26 cellular contexts compared by ENCODE assay signal in the genomic region with DNA sequence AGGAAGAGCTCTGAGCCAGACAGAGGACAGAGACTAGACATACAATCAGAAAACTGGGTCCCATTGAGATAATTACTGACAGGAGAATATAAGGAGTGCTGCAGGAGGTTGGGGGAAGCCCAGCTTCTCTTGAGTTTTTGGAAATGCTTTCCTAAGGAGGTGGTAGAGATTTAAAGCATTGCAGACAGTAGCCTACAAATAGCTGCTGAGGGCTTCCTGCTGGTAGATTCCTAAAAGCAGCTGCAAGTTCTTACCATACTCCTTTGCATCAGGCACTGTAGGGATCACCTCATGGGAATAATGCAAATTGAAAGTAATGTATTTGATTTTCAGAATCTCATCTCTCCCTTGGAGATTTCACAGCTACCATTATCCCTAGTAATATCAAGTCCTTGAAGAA.
"Had no signal": no experiment of that assay in that cellular context is flagged by ENCODE, and none has a peak within 500 bp of the region (broad histone marks: within the 10 kb centered on the region; RNA-seq: fewer than 3 reads in every experiment).

No MANE protein-coding gene starts in this region.

- H3K36me3 ChIP-seq: cardiac muscle cell, colonic mucosa, gastrocnemius medialis, transverse colon had no signal

- H3K4me1 Mint-ChIP-seq: immature natural killer cell; naive thymus-derived CD8-positive, alpha-beta T cell had no signal

- H3K27ac Mint-ChIP-seq: activated naive CD8-positive, alpha-beta T cell; immature natural killer cell; naive thymus-derived CD8-positive, alpha-beta T cell; T-helper 1 cell treated with Interleukin-12 subunit alpha and Interleukin-12 subunit beta and Interleukin-4 antibody, amounts not matched to agents 30 μg/mL and 1 μg/mL, for 36 hours had no signal

- H3K27me3 ChIP-seq: cardiac muscle cell, colonic mucosa, gastrocnemius medialis, hepatocyte, testis, transverse colon had no signal

- H3K4me3 ChIP-seq: cardiac muscle cell, colonic mucosa, gastrocnemius medialis, hepatocyte, testis, transverse colon had no signal

- H3K27ac ChIP-seq: cardiac muscle cell, colonic mucosa, gastrocnemius medialis, hepatocyte, testis, transverse colon, VCaP had no signal

- H3K9me3 Mint-ChIP-seq: T-helper 1 cell treated with Interleukin-12 subunit alpha and Interleukin-12 subunit beta and Interleukin-4 antibody, amounts not matched to agents 30 μg/mL and 1 μg/mL, for 36 hours had no signal

- H3K4me3 Mint-ChIP-seq: activated naive CD8-positive, alpha-beta T cell; immature natural killer cell; naive thymus-derived CD8-positive, alpha-beta T cell; T-helper 1 cell treated with Interleukin-12 subunit alpha and Interleukin-12 subunit beta and Interleukin-4 antibody, amounts not matched to agents 30 μg/mL and 1 μg/mL, for 36 hours had no signal

- DNase-seq: activated CD4-positive, alpha-beta T cell treated with anti-CD3 and anti-CD28 coated beads for 48 hours; activated CD4-positive, alpha-beta T cell treated with anti-CD3 and anti-CD28 coated beads, Interleukin-2, amount 50 U/mL, for 48 hours; activated CD8-positive, alpha-beta memory T cell treated with anti-CD3 and anti-CD28 coated beads for 24 hours; activated effector memory CD4-positive, alpha-beta T cell treated with Interleukin-2 at 50 U/mL for 16 hours; activated naive CD4-positive, alpha-beta T cell treated with Interleukin-2 at 50 U/mL for 16 hours; anterior cingulate cortex; cerebellar nuclear complex; colonic mucosa; effector memory CD4-positive, alpha-beta T cell; erythroblast; gastrocnemius medialis; immature natural killer cell; kidney; naive thymus-derived CD8-positive, alpha-beta T cell; right cardiac atrium; stimulated activated CD4-positive, alpha-beta T cell treated with anti-CD3 and anti-CD28 coated beads, Interleukin-15, amount 100 ng/mL, for 24 hours; stimulated activated naive CD4-positive, alpha-beta T cell treated with Interleukin-2 at 50 U/mL for 16 hours; T-helper 9 cell; testis; transverse colon had no signal

- H3K36me3 Mint-ChIP-seq: activated naive CD8-positive, alpha-beta T cell; immature natural killer cell; naive thymus-derived CD8-positive, alpha-beta T cell had no signal

- H3K79me2 ChIP-seq: hepatocyte had no signal

- H3K4me2 ChIP-seq: hepatocyte had no signal

- H3K4me1 ChIP-seq: colonic mucosa, gastrocnemius medialis, testis, transverse colon had no signal

- ATAC-seq: activated CD4-positive, CD25-positive, alpha-beta regulatory T cell treated with anti-CD3 and anti-CD28 coated beads, Interleukin-2, amount 50 U/mL, for 24 hours; gastrocnemius medialis; naive thymus-derived CD8-positive, alpha-beta T cell; right cardiac atrium had no signal

- H3K27me3 Mint-ChIP-seq: activated naive CD8-positive, alpha-beta T cell; naive thymus-derived CD8-positive, alpha-beta T cell had no signal

- H3K9me3 ChIP-seq: colonic mucosa, gastrocnemius medialis, testis, transverse colon had no signal
